1 cellular context compared by ENCODE assay signal in the genomic region with DNA sequence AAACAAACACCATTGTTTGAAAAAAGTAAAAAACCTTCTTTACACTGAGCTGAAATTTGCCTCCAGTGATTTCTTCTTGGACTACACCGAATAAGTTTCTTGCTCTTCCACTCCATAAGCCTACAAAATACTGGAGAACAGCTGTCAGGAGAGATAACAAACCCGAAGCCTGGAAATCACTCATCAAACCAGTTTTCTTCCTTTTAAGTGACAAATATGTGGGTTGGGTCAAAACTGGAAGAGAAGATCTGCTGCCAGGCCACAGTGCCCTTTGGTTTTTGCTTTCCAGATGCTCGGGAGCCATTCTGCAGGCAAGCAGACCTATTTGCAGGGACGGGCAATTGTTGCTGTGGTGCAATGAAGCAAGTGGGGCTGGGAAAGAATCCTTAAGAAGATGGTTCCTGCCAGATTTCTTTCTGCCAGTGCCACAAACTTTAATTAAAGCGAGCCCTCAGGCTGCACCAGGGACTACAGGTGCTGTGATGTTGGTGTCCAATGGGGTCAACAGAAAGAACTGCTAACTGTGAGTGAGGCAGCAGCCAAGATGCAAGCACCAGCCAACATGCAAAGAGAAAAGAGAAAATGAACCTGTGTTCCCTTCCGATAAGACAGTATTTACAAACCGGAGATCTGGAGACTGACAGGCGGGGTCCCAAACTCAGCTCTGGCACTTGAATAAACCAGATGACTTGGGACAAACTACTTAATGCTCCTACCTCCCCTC.
TF ChIP-seq lines count a peak whose summit lies in the region.

No MANE protein-coding gene starts in this region.

TF ChIP-seq in GM23338, 12 proteins besides CTCF, POLR2A, EP300 and RAD21 (continued from another document):
- TF ChIP-seq, protein P1, sequence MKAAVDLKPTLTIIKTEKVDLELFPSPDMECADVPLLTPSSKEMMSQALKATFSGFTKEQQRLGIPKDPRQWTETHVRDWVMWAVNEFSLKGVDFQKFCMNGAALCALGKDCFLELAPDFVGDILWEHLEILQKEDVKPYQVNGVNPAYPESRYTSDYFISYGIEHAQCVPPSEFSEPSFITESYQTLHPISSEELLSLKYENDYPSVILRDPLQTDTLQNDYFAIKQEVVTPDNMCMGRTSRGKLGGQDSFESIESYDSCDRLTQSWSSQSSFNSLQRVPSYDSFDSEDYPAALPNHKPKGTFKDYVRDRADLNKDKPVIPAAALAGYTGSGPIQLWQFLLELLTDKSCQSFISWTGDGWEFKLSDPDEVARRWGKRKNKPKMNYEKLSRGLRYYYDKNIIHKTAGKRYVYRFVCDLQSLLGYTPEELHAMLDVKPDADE (IDR thresholded peaks at IDR 0.05), result no peak
- no peak for TF ChIP-seq POLR2AphosphoS5 (IDR thresholded peaks at IDR 0.05; ENCODE audit: low read depth)
- TF ChIP-seq NANOG (IDR thresholded peaks at IDR 0.05; ENCODE audit: borderline replicate concordance), result no peak
- TF ChIP-seq, protein P2, sequence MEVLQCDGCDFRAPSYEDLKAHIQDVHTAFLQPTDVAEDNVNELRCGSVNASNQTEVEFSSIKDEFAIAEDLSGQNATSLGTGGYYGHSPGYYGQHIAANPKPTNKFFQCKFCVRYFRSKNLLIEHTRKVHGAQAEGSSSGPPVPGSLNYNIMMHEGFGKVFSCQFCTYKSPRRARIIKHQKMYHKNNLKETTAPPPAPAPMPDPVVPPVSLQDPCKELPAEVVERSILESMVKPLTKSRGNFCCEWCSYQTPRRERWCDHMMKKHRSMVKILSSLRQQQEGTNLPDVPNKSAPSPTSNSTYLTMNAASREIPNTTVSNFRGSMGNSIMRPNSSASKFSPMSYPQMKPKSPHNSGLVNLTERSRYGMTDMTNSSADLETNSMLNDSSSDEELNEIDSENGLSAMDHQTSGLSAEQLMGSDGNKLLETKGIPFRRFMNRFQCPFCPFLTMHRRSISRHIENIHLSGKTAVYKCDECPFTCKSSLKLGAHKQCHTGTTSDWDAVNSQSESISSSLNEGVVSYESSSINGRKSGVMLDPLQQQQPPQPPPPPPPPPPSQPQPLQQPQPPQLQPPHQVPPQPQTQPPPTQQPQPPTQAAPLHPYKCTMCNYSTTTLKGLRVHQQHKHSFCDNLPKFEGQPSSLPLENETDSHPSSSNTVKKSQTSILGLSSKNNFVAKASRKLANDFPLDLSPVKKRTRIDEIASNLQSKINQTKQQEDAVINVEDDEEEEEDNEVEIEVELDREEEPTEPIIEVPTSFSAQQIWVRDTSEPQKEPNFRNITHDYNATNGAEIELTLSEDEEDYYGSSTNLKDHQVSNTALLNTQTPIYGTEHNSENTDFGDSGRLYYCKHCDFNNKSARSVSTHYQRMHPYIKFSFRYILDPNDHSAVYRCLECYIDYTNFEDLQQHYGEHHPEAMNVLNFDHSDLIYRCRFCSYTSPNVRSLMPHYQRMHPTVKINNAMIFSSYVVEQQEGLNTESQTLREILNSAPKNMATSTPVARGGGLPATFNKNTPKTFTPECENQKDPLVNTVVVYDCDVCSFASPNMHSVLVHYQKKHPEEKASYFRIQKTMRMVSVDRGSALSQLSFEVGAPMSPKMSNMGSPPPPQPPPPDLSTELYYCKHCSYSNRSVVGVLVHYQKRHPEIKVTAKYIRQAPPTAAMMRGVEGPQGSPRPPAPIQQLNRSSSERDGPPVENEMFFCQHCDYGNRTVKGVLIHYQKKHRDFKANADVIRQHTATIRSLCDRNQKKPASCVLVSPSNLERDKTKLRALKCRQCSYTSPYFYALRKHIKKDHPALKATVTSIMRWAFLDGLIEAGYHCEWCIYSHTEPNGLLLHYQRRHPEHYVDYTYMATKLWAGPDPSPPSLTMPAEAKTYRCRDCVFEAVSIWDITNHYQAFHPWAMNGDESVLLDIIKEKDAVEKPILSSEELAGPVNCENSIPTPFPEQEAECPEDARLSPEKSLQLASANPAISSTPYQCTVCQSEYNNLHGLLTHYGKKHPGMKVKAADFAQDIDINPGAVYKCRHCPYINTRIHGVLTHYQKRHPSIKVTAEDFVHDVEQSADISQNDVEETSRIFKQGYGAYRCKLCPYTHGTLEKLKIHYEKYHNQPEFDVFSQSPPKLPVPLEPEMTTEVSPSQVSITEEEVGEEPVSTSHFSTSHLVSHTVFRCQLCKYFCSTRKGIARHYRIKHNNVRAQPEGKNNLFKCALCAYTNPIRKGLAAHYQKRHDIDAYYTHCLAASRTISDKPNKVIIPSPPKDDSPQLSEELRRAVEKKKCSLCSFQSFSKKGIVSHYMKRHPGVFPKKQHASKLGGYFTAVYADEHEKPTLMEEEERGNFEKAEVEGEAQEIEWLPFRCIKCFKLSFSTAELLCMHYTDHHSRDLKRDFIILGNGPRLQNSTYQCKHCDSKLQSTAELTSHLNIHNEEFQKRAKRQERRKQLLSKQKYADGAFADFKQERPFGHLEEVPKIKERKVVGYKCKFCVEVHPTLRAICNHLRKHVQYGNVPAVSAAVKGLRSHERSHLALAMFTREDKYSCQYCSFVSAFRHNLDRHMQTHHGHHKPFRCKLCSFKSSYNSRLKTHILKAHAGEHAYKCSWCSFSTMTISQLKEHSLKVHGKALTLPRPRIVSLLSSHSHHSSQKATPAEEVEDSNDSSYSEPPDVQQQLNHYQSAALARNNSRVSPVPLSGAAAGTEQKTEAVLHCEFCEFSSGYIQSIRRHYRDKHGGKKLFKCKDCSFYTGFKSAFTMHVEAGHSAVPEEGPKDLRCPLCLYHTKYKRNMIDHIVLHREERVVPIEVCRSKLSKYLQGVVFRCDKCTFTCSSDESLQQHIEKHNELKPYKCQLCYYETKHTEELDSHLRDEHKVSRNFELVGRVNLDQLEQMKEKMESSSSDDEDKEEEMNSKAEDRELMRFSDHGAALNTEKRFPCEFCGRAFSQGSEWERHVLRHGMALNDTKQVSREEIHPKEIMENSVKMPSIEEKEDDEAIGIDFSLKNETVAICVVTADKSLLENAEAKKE (CRISPR knock-in tag; IDR thresholded peaks at IDR 0.05), result no peak
